Comparison of ENCODE assay signal across 16 cellular contexts in the genomic region with DNA sequence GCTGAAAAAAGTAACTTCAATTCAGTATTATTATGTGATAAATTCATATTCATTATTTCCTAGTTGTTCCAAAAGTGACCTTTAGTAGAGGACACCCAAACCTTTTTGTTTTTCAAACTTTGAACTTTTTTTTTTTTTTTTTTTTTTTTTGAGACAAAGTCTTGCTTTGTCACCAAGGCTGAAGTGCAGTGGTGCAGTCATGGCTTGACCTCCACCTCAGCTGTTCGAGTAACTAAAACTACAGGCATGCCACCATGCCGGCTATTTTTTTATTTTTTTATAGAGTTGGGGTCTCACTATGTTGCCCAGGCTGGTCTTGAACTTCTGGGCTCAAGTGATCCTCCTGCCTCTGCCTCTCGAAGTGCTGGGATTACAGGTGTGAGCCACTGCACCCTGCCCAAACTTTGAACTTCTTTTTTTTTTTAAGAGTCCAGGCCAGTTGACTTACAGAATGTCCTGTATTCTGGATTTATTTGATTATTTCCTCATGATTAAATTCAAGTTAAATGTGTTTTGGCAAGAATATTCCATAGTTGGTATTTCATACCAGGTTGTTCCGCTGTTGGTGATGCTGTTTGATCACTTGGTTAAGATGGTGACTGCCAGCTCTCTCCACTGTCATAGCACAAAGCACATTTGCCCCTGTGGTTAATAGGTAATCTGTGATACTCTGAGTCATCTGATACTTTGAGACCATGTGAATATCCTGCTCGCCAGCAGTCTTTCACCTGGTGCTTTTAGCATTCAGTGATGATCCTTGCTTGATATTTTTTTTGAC. TPM values are rescaled to one million over a fixed set of nuclear protein-coding genes. Genes with fewer than 3 reads are reported as not detected.
DNase-seq lines count a peak whose midpoint lies in the region; ATAC-seq and TF ChIP-seq lines count a peak whose summit lies in the region.
"Had no signal": no experiment of that assay in that cellular context is flagged by ENCODE, and none has a peak within 500 bp of the region (broad histone marks: within the 10 kb centered on the region; RNA-seq: fewer than 3 reads in every experiment).

No MANE protein-coding gene starts in this region.

- H3K36me3 ChIP-seq in CD8-positive, alpha-beta T cell (ENCODE audit: insufficient read depth, low read length) = no peaks in the 10 kb centered on the region

- H3K27me3 Mint-ChIP-seq in stimulated activated naive CD8-positive, alpha-beta T cell treated with anti-CD3 and anti-CD28 coated beads, Interleukin-15, amount 100 ng/mL, for 72 hours = no peaks in the 10 kb centered on the region
- H3K27me3 Mint-ChIP-seq in CD8-positive, alpha-beta T cell (ENCODE audit: low read depth) = no peaks in the 10 kb centered on the region
- H3K27me3 Mint-ChIP-seq: memory B cell had no signal

- peaks cover 0 to 27% of the 10 kb centered on the region in 2 donors for H3K36me3 Mint-ChIP-seq in activated naive CD4-positive, alpha-beta T cell treated with anti-CD3 and anti-CD28 coated beads, Interleukin-2, amount 50 U/mL, for 72 hours
- peaks cover 60% of the 10 kb centered on the region for H3K36me3 Mint-ChIP-seq in CD8-positive, alpha-beta T cell

- H3K4me3 Mint-ChIP-seq in stimulated activated naive CD8-positive, alpha-beta T cell treated with anti-CD3 and anti-CD28 coated beads, Interleukin-15, amount 100 ng/mL, for 72 hours = peak overlapping the region in 1 of 2 donors; percentile 2
- H3K4me3 Mint-ChIP-seq in CD8-positive, alpha-beta T cell = no peak overlapping the region
- H3K4me3 Mint-ChIP-seq: memory B cell, WTC11 had no signal

- POLR2A ChIA-PET in CD8-positive, alpha-beta T cell (lab: Charles Lee) = no interaction called here

- no peak for TF ChIP-seq CTCF in epithelial cell of proximal tubule (conservative IDR thresholded peaks at IDR 0.05; ENCODE audit: low read depth, low read length)
- TF ChIP-seq CTCF in CD8-positive, alpha-beta T cell (IDR thresholded peaks at IDR 0.05) = no peak

- H3K27ac Mint-ChIP-seq in activated naive CD4-positive, alpha-beta T cell treated with anti-CD3 and anti-CD28 coated beads, Interleukin-2, amount 50 U/mL, for 72 hours = peak overlapping the region; percentile 2 to 39
- H3K27ac Mint-ChIP-seq in stimulated activated naive CD8-positive, alpha-beta T cell treated with anti-CD3 and anti-CD28 coated beads, Interleukin-15, amount 100 ng/mL, for 72 hours = peak overlapping the region; percentile 40 to 68
- no peak overlapping the region for H3K27ac Mint-ChIP-seq in CD8-positive, alpha-beta T cell
- H3K27ac Mint-ChIP-seq: memory B cell, WTC11 had no signal

- H3K4me1 ChIP-seq in CD8-positive, alpha-beta T cell (ENCODE audit: insufficient read depth, low read length) = peaks cover 9% of the 10 kb centered on the region

- intact Hi-C loops in CD8-positive, alpha-beta T cell (cut with DNase I, micrococcal nuclease) = no loop called here

- no peak overlapping the region for H3K27ac ChIP-seq in CD8-positive, alpha-beta T cell (ENCODE audit: low read depth, low read length)
- H3K27ac ChIP-seq: brain microvascular endothelial cell had no signal

- peaks cover 55% of the 10 kb centered on the region for H3K4me1 Mint-ChIP-seq in stimulated activated naive CD8-positive, alpha-beta T cell treated with anti-CD3 and anti-CD28 coated beads, Interleukin-15, amount 100 ng/mL, for 72 hours
- peaks cover 40% of the 10 kb centered on the region for H3K4me1 Mint-ChIP-seq in CD8-positive, alpha-beta T cell (ENCODE audit: low read depth)

- H3K9me3 ChIP-seq in CD8-positive, alpha-beta T cell (ENCODE audit: low read length) = no peaks in the 10 kb centered on the region

- no peak overlapping the region for H3K4me3 ChIP-seq in epithelial cell of proximal tubule (ENCODE audit: low read depth, low read length)
- no peak overlapping the region for H3K4me3 ChIP-seq in CD8-positive, alpha-beta T cell (ENCODE audit: low read depth, low read length)
- H3K4me3 ChIP-seq: SK-N-MC had no signal

- no peaks in the 10 kb centered on the region for H3K9me3 Mint-ChIP-seq in activated naive CD4-positive, alpha-beta T cell treated with anti-CD3 and anti-CD28 coated beads, Interleukin-2, amount 50 U/mL, for 72 hours
- H3K9me3 Mint-ChIP-seq in stimulated activated naive CD8-positive, alpha-beta T cell treated with anti-CD3 and anti-CD28 coated beads, Interleukin-15, amount 100 ng/mL, for 72 hours = no peaks in the 10 kb centered on the region
- H3K9me3 Mint-ChIP-seq in CD8-positive, alpha-beta T cell = no peaks in the 10 kb centered on the region
- H3K9me3 Mint-ChIP-seq: memory B cell, WTC11 had no signal

- peak; percentile 59 to 75 for ATAC-seq in activated naive CD4-positive, alpha-beta T cell treated with anti-CD3 and anti-CD28 coated beads, Interleukin-2, amount 50 U/mL, for 72 hours
- peak; percentile 84 for ATAC-seq in HG03175 (IDR thresholded peaks at IDR 0.05; ENCODE audit: unreplicated experiment)
- peak; percentile 91 for ATAC-seq in stimulated activated naive CD8-positive, alpha-beta T cell treated with anti-CD3 and anti-CD28 coated beads, Interleukin-15, amount 100 ng/mL, for 72 hours
- no peak for ATAC-seq in CD8-positive, alpha-beta T cell
- ATAC-seq: WTC11 had no signal

- CTCF ChIA-PET in CD8-positive, alpha-beta T cell (lab: Charles Lee) = no interaction called here

- no peak for DNase-seq in activated naive CD4-positive, alpha-beta T cell treated with anti-CD3 and anti-CD28 coated beads, Interleukin-2, amount 50 U/mL, for 72 hours (ENCODE audit: low spot score in 2 of 2)
- DNase-seq in activated naive CD4-positive, alpha-beta T cell treated with anti-CD3 and anti-CD28 coated beads, Interleukin-2, amount 50 U/mL, for 16 hours = no peak
- DNase-seq in epithelial cell of proximal tubule (ENCODE audit: low read depth) = peak; percentile 52
- DNase-seq in stimulated activated naive CD8-positive, alpha-beta T cell treated with anti-CD3 and anti-CD28 coated beads, Interleukin-15, amount 100 ng/mL, for 72 hours = no peak
- DNase-seq in CD8-positive, alpha-beta T cell = no peak
- DNase-seq in SIG-M5 treated with dmso at 0.1 percent for 504 hours (lab: John Stamatoyannopoulos, UW; ENCODE audit: unreplicated experiment) = no peak
- no peak for DNase-seq in cerebellar cortex (ENCODE audit: low spot score)
- DNase-seq: brain microvascular endothelial cell; NCI-H1417; NK-92 treated with Interleukin-12 subunit alpha and Interleukin-12 subunit beta, amount 100 ng/mL, for 24 hours; nucleus accumbens; stimulated activated CD8-positive, alpha-beta memory T cell treated with anti-CD3 and anti-CD28 coated beads, Interleukin-4, amount 100 ng/mL, for 48 hours had no signal

- H3K27me3 ChIP-seq in CD8-positive, alpha-beta T cell (ENCODE audit: insufficient read depth, low read length) = no peaks in the 10 kb centered on the region
- H3K27me3 ChIP-seq: brain microvascular endothelial cell had no signal

RNA-seq across cellular contexts. Expression of a gene that starts 48.0 kb away (rescaled TPM):
- total RNA-seq in activated naive CD4-positive, alpha-beta T cell treated with anti-CD3 and anti-CD28 coated beads, Interleukin-2, amount 50 U/mL, for 72 hours = 10 to 100 TPM; 28.0 to 43.5 TPM
- total RNA-seq in epithelial cell of proximal tubule = 9.5 and 13.0 TPM in 2 replicates
- total RNA-seq in CD8-positive, alpha-beta T cell = 10 to 100 TPM; 29.3 to 32.3 TPM
